1 cellular context compared by ENCODE assay signal in the genomic region with DNA sequence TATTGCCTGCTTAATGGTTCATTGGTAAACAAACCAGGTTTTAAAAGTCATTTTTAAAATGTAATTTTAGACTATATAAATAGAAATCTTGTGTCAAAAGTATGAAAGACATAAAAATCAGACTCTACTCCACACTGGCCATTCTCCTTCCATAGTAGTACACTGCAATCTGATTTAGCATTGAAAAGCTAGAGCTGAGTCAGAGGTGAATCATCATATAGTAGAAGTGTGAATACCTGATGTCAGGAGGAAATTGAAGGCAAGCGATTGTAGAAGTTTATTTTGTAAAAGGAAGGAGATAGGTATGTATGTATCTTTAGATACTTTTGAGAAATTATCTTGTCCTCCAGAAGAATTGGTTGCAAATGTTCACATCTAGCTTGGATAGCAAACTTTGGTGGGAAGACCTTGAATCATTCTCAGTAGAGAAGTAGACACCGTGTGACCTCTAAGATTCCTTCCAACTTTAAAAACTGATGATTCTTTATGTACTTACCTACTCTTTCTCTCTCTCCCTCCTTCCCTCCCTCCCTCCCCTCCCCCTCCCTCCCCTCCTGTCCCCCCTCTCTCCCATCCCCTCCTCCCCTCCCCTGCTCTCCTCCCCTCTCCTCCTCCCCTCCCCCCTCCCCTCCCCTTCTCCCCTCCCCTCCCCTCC.
TF ChIP-seq lines count a peak whose summit lies in the region.

No MANE protein-coding gene starts in this region.

TF ChIP-seq in HCT116, 20 proteins besides CTCF, POLR2A, EP300 and RAD21 (continued from another document):
- TF ChIP-seq, protein P1, sequence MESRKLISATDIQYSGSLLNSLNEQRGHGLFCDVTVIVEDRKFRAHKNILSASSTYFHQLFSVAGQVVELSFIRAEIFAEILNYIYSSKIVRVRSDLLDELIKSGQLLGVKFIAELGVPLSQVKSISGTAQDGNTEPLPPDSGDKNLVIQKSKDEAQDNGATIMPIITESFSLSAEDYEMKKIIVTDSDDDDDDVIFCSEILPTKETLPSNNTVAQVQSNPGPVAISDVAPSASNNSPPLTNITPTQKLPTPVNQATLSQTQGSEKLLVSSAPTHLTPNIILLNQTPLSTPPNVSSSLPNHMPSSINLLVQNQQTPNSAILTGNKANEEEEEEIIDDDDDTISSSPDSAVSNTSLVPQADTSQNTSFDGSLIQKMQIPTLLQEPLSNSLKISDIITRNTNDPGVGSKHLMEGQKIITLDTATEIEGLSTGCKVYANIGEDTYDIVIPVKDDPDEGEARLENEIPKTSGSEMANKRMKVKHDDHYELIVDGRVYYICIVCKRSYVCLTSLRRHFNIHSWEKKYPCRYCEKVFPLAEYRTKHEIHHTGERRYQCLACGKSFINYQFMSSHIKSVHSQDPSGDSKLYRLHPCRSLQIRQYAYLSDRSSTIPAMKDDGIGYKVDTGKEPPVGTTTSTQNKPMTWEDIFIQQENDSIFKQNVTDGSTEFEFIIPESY (IDR thresholded peaks at IDR 0.05; ENCODE audit: extremely low read depth, insufficient replicate concordance, low read length): no peak
TF ChIP-seq in HCT116: peak in this region for 5.
